Comparison of ENCODE assay signal across 28 cellular contexts in the genomic region with DNA sequence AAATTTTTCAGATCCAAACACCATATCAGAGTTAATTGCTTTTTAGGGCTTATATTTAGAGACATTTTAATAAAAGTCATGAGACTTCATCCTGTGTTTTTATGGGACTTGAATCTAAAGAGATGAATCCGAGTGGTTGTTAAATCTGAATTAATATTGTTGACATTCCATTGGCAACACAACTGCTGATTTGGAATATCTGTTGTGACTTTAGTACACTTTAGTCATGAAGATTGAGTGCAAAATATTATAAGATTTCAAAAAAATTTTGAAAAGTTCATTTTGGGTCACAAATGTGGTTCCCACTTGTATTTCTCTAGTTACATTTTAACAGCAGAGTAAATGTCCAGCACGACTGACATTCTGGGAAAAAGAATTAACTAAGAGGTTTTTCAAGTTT.
"Had no signal": no experiment of that assay in that cellular context is flagged by ENCODE, and none has a peak within 500 bp of the region (broad histone marks: within the 10 kb centered on the region; RNA-seq: fewer than 3 reads in every experiment).

No MANE protein-coding gene starts in this region.

- DNase-seq: activated B cell treated with CpG ODN at 0.5 μM for 24 hours; activated CD4-positive, alpha-beta memory T cell treated with anti-CD3 and anti-CD28 coated beads for 36 hours; activated CD4-positive, alpha-beta T cell treated with anti-CD3 and anti-CD28 coated beads for 4 hours; activated CD4-positive, alpha-beta T cell treated with anti-CD3 and anti-CD28 coated beads, Interleukin-2, amount 10 ng/mL, durations not matched to agents 24 days and 14 days; activated CD4-positive, alpha-beta T cell treated with anti-CD3 and anti-CD28 coated beads, Interleukin-2, amount 50 U/mL, for 1 hour; activated CD4-positive, alpha-beta T cell treated with anti-CD3 and anti-CD28 coated beads, Interleukin-2, amount 50 U/mL, for 4 hours; activated CD4-positive, CD25-positive, alpha-beta regulatory T cell treated with anti-CD3 and anti-CD28 coated beads, Interleukin-2, amount 50 U/mL, for 72 hours; activated CD8-positive, alpha-beta memory T cell treated with anti-CD3 and anti-CD28 coated beads, Interleukin-2, amount 50 U/mL, for 4 hours; activated CD8-positive, alpha-beta T cell treated with anti-CD3 and anti-CD28 coated beads for 36 hours; activated effector memory CD4-positive, alpha-beta T cell treated with Interleukin-2 at 50 U/mL for 16 hours; activated gamma-delta T cell; activated naive CD4-positive, alpha-beta T cell treated with anti-CD3 and anti-CD28 coated beads, Interleukin-2, amount 10 ng/mL, durations not matched to agents 7 days and 5 days; activated naive CD4-positive, alpha-beta T cell treated with Interleukin-2 at 50 U/mL for 16 hours; activated naive CD8-positive, alpha-beta T cell treated with anti-CD3 and anti-CD28 coated beads, Interleukin-2, amount 10 ng/mL, durations not matched to agents 7 days and 5 days; activated naive CD8-positive, alpha-beta T cell treated with anti-CD3 and anti-CD28 coated beads, Interleukin-2, amount 50 U/mL, for 24 hours; activated T-cell treated with anti-CD3 and anti-CD28 coated beads, Interleukin-2, amount 50 U/mL, for 24 hours; activated T-cell treated with anti-CD3 and anti-CD28 coated beads, Interleukin-2, amount 50 U/mL, for 48 hours; amniotic stem cell; aorta; body of pancreas; brain microvascular endothelial cell; central memory CD4-positive, alpha-beta T cell; T-helper 1 cell; T-helper 2 cell; T-helper 9 cell had no signal

- H3K4me3 ChIP-seq: body of pancreas, breast epithelium had no signal

- ATAC-seq: activated CD8-positive, alpha-beta T cell treated with anti-CD3 and anti-CD28 coated beads for 36 hours; activated naive CD8-positive, alpha-beta T cell treated with anti-CD3 and anti-CD28 coated beads, Interleukin-2, amount 50 U/mL, for 24 hours; body of pancreas had no signal

- FAIRE-seq: astrocyte, TTC549 had no signal
